8 cellular contexts compared by ENCODE assay signal in genomic region chr9:127449332-127449966, GRCh38. TPM values are rescaled to one million over a fixed set of nuclear protein-coding genes. Genes with fewer than 3 reads are reported as not detected.
DNase-seq lines count a peak whose midpoint lies in the region; ATAC-seq, FAIRE-seq and TF ChIP-seq lines count a peak whose summit lies in the region.

No MANE protein-coding gene starts in this region.

- no peak for TF ChIP-seq EP300 in upper lobe of left lung (IDR thresholded peaks at IDR 0.05)

- H3K4me1 ChIP-seq in heart left ventricle (peaks cover 7 to 44% (median 31%) of the 10 kb centered on the region in 12 donors), kidney (ENCODE audit: control insufficient read depth in 1 of 2, insufficient read depth in 1 of 2, low read depth in 1 of 2, low read length in 2 of 2) (peaks cover 0 to 25% of the 10 kb centered on the region in 2 donors), upper lobe of left lung (peaks cover 30 to 42% (median 33%) of the 10 kb centered on the region in 4 donors)

- H3K4me3 Mint-ChIP-seq in activated naive CD4-positive, alpha-beta T cell treated with anti-CD3 and anti-CD28 coated beads, Interleukin-2, amount 50 U/mL, for 24 hours: peak overlapping the region; percentile 95

- peaks cover 0 to 59% (median 55%) of the 10 kb centered on the region in 9 donors for H3K36me3 ChIP-seq in heart left ventricle
- peaks cover 24 to 35% of the 10 kb centered on the region in 2 donors for H3K36me3 ChIP-seq in kidney (ENCODE audit: control insufficient read depth in 1 of 2, insufficient read depth in 2 of 2, low read length in 2 of 2)
- H3K36me3 ChIP-seq in upper lobe of left lung: peaks cover 8 to 59% (median 47%) of the 10 kb centered on the region in 4 donors

- POLR2A ChIA-PET in GM10248 (lab: Yijun Ruan, JAX): interaction anchor here (0.8 to 2.8 kb wide), 4 partner anchors 9 to 535 kb away, joined by 3 to 22 read pairs (median 4); partner anchors contain the start of genes RALGPS1, SLC2A8 and ZNF79

- H3K4me3 ChIP-seq in heart left ventricle: peak overlapping the region in 10 of 12 donors; percentile 64 to 93 (median 88)
- peak overlapping the region; percentile 91 to 94 for H3K4me3 ChIP-seq in kidney (ENCODE audit: low read length in 2 of 2)
- H3K4me3 ChIP-seq in upper lobe of left lung: peak overlapping the region in 3 of 4 donors; percentile 64 to 94 (median 91)

- no peak for FAIRE-seq in kidney (lab: Jason Lieb, UNC)

- H3K27me3 Mint-ChIP-seq in activated naive CD4-positive, alpha-beta T cell treated with anti-CD3 and anti-CD28 coated beads, Interleukin-2, amount 50 U/mL, for 24 hours: no peaks in the 10 kb centered on the region

- H3K9me3 Mint-ChIP-seq in activated naive CD4-positive, alpha-beta T cell treated with anti-CD3 and anti-CD28 coated beads, Interleukin-2, amount 50 U/mL, for 24 hours: no peaks in the 10 kb centered on the region

- 38 to 52% (median 49%) methylated on average over 5 of the region's 5 CpGs for WGBS in heart left ventricle, 4 donors
- WGBS in upper lobe of left lung, 2 donors: 48 to 56% methylated on average over 4 to 5 of the region's 5 CpGs

- peaks cover 32% of the 10 kb centered on the region for H3K4me1 Mint-ChIP-seq in activated naive CD4-positive, alpha-beta T cell treated with anti-CD3 and anti-CD28 coated beads, Interleukin-2, amount 50 U/mL, for 24 hours

- H3K27me3 ChIP-seq in heart left ventricle (no peaks in the 10 kb centered on the region), upper lobe of left lung (no peaks in the 10 kb centered on the region)

- no peak for TF ChIP-seq CTCF in heart left ventricle (IDR thresholded peaks at IDR 0.05)
- TF ChIP-seq CTCF in kidney (IDR thresholded peaks at IDR 0.05; ENCODE audit: borderline replicate concordance, extremely low read depth, insufficient read depth): no peak
- TF ChIP-seq CTCF in upper lobe of left lung (IDR thresholded peaks at IDR 0.05): no peak
- TF ChIP-seq CTCF in GM10248 (IDR thresholded peaks at IDR 0.05; ENCODE audit: control extremely low read depth, extremely low read depth, low read depth, missing control alignments): no peak

- intact Hi-C loops in heart left ventricle (cut with DNase I): no loop called here
- intact Hi-C loops in Right ventricle myocardium inferior (cut with DNase I): no loop called here
- intact Hi-C loops in kidney (cut with DNase I): no loop called here
- intact Hi-C loops in left colon (cut with DNase I, micrococcal nuclease): no loop called here

- H3K9me3 ChIP-seq in heart left ventricle (peaks cover 0 to 3% (median 0%) of the 10 kb centered on the region in 12 donors), kidney (ENCODE audit: control insufficient read depth in 1 of 2, low read length in 2 of 2) (peaks cover 0 to 4% of the 10 kb centered on the region in 2 donors), upper lobe of left lung (no peaks in the 10 kb centered on the region)

- ATAC-seq in heart left ventricle: no peak
- ATAC-seq in Right ventricle myocardium inferior: no peak
- no peak for ATAC-seq in upper lobe of left lung (ENCODE audit: low FRiP score in 2 of 2)
- no peak for ATAC-seq in left colon

- CTCF ChIA-PET in GM10248 (lab: Yijun Ruan, JAX): interaction anchor here (0.7 to 1.3 kb wide), 3 partner anchors 20 to 420 kb away, joined by 3 read pairs; partner anchors contain the start of gene TOR2A

- peak overlapping the region; percentile 99 for H3K27ac Mint-ChIP-seq in activated naive CD4-positive, alpha-beta T cell treated with anti-CD3 and anti-CD28 coated beads, Interleukin-2, amount 50 U/mL, for 24 hours

- peaks cover 46% of the 10 kb centered on the region for H3K36me3 Mint-ChIP-seq in activated naive CD4-positive, alpha-beta T cell treated with anti-CD3 and anti-CD28 coated beads, Interleukin-2, amount 50 U/mL, for 24 hours

- peak overlapping the region in 10 of 12 donors; percentile 91 to 98 (median 95) for H3K27ac ChIP-seq in heart left ventricle
- peak overlapping the region in 1 of 2 donors; percentile 8 for H3K27ac ChIP-seq in kidney (ENCODE audit: low read depth in 2 of 2, low read length in 2 of 2)
- peak overlapping the region; percentile 90 to 96 (median 92) for H3K27ac ChIP-seq in upper lobe of left lung
- no peak overlapping the region for H3K27ac ChIP-seq in caudate nucleus (ENCODE audit: low read depth, low read length)

- DNase-seq in heart left ventricle (no peak), Right ventricle myocardium inferior (ENCODE audit: missing footprints) (no peak), kidney (peak; percentile 18), upper lobe of left lung (no peak), GM10248 (ENCODE audit: extremely low spot score) (no peak), caudate nucleus (lab: John Stamatoyannopoulos, UW) (no peak), left colon (no peak)

- peak overlapping the region; percentile 62 to 84 for H3K9ac ChIP-seq in kidney (ENCODE audit: low read length in 2 of 2)

- no peak for TF ChIP-seq POLR2A in heart left ventricle (IDR thresholded peaks at IDR 0.05)
- TF ChIP-seq POLR2A in upper lobe of left lung (IDR thresholded peaks at IDR 0.05): no peak

RNA-seq across cellular contexts. Expression of gene RPL12, which starts 1.8 kb away (rescaled TPM):
- 100 to 1,000 TPM; 408 to 937 (median 547) TPM for total RNA-seq in heart left ventricle
- 1,000 to 10,000 TPM; 1,225 to 1,523 TPM for polyA plus RNA-seq in heart left ventricle
- 775 TPM for total RNA-seq in Right ventricle myocardium inferior
- total RNA-seq in kidney: 985 TPM
- 1,980 TPM for polyA plus RNA-seq in kidney (ENCODE audit: insufficient read depth, low read depth, low replicate concordance)
- total RNA-seq in upper lobe of left lung: 1,000 to 10,000 TPM in 4 of 6 donors, 100 to 1,000 TPM in 2; 841 to 1,291 (median 1,060) TPM
- total RNA-seq in left colon: 100 to 1,000 TPM; 837 to 857 TPM

RNA-seq across cellular contexts. Expression of gene LRSAM1, which starts 1.9 kb away (rescaled TPM):
- 10 to 100 TPM; 21.9 to 42.2 (median 31.6) TPM for total RNA-seq in heart left ventricle
- 10 to 100 TPM; 22.2 to 38.0 TPM for polyA plus RNA-seq in heart left ventricle
- total RNA-seq in Right ventricle myocardium inferior: 52.0 TPM
- total RNA-seq in kidney: 24.6 TPM
- 15.8 TPM for polyA plus RNA-seq in kidney (ENCODE audit: insufficient read depth, low read depth, low replicate concordance)
- total RNA-seq in upper lobe of left lung: 10 to 100 TPM; 12.9 to 77.5 (median 25.4) TPM
- 10 to 100 TPM; 13.9 to 20.6 TPM for total RNA-seq in left colon

RNA-seq across cellular contexts. Expression of gene ZNF79, which starts 25.3 kb away (rescaled TPM):
- total RNA-seq in heart left ventricle (1 to 10 TPM; 4.6 to 7.4 (median 5.8) TPM), Right ventricle myocardium inferior (6.1 TPM), kidney (9.1 TPM), upper lobe of left lung (10 to 100 TPM in 2 of 6 donors, 1 to 10 TPM in 4; 6.1 to 18.9 (median 9.2) TPM), left colon (1 to 10 TPM; 5.5 to 6.8 TPM)
- polyA plus RNA-seq in heart left ventricle (1 to 10 TPM; 3.1 to 3.6 TPM), kidney (ENCODE audit: insufficient read depth, low read depth, low replicate concordance) (2.1 TPM)

RNA-seq across cellular contexts. Expression of gene SLC2A8, which starts 52.5 kb away (rescaled TPM):
- total RNA-seq in heart left ventricle (10 to 100 TPM; 12.1 to 25.0 (median 14.9) TPM), Right ventricle myocardium inferior (15.0 TPM), kidney (15.3 TPM), upper lobe of left lung (10 to 100 TPM in 5 of 6 donors, 1 to 10 TPM in 1; 7.0 to 27.4 (median 20.2) TPM), left colon (10 to 100 TPM; 18.1 to 28.6 TPM)
- polyA plus RNA-seq in heart left ventricle (10 to 100 TPM; 15.6 to 22.1 TPM), kidney (ENCODE audit: insufficient read depth, low read depth, low replicate concordance) (22.0 TPM)
